ENCODE assay signal across 19 cellular contexts in the genomic region with DNA sequence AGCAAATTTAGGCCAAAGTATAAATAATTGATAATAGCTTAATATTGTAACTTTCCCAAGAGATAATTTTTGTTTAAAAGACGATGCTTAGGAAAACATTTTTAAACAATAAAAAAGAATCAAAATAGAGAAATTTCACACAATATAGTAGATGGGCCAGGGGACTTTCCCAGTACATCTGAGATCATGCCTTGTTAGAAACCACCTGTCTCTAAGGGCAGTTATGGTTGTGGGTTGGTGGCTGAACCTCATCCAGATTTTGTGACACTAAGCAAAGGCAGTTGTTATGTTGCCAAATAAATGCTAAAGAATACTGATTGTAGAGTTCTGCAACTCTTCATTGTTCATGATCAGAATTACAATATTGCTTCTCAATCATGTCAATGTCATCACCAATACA.
A peak's percentile ranks its signal among the peaks of the same experiment; 100 is the strongest.
DNase-seq lines count a peak whose midpoint lies in the region; ATAC-seq, FAIRE-seq and TF ChIP-seq lines count a peak whose summit lies in the region.
"Had no signal": no experiment of that assay in that cellular context is flagged by ENCODE, and none has a peak within 500 bp of the region (broad histone marks: within the 10 kb centered on the region; RNA-seq: fewer than 3 reads in every experiment).

No MANE protein-coding gene starts in this region.

- no peaks in the 10 kb centered on the region for H3K36me3 ChIP-seq in GM12878 (ENCODE audit: control insufficient read depth in 2 of 2, insufficient read depth in 2 of 2, low read length in 1 of 2)
- H3K36me3 ChIP-seq: brain microvascular endothelial cell, left lung, thyroid gland had no signal

- TF ChIP-seq POLR2A in GM12878 (IDR thresholded peaks at IDR 0.05; ENCODE audit: low read depth, low read length), result no peak

- ATAC-seq in GM18511 (IDR thresholded peaks at IDR 0.05; ENCODE audit: unreplicated experiment), result peak; percentile 92
- ATAC-seq in GM19468 (IDR thresholded peaks at IDR 0.05; ENCODE audit: extremely low read depth, unreplicated experiment), result peak; percentile 52
- ATAC-seq in HG02981 (IDR thresholded peaks at IDR 0.05; ENCODE audit: unreplicated experiment), result peak; percentile 89
- peak; percentile 98 for ATAC-seq in GM12878
- ATAC-seq in HG02571 (IDR thresholded peaks at IDR 0.05; ENCODE audit: unreplicated experiment), result no peak
- ATAC-seq: left lung; natural killer cell treated with Interleukin-12 subunit alpha and Interleukin-12 subunit beta and Interleukin-15 and Interleukin-18, amount 100 ng/mL, for 72 hours; PC-3 had no signal

- no peaks in the 10 kb centered on the region for H4K20me1 ChIP-seq in GM12878 (ENCODE audit: control insufficient read depth, insufficient read depth)

- DNase-seq in GM12878 (ENCODE audit: low read depth, low spot score), result no peak
- DNase-seq in OCI-M2 (lab: John Stamatoyannopoulos, UW; ENCODE audit: unreplicated experiment), result no peak
- no peak for DNase-seq in inferior parietal cortex (ENCODE audit: extremely low spot score)
- no peak for DNase-seq in NK-92 (lab: John Stamatoyannopoulos, UW; ENCODE audit: unreplicated experiment)
- DNase-seq: activated naive CD4-positive, alpha-beta T cell treated with anti-CD3 and anti-CD28 coated beads, Interleukin-2, amount 10 ng/mL, durations not matched to agents 7 days and 5 days; AML-193; brain microvascular endothelial cell; hippocampal formation; left lung; NCI-H1105; NCI-H446; PC-3; thyroid gland had no signal

- H3K9ac ChIP-seq in GM12878 (ENCODE audit: control insufficient read depth, insufficient read depth, low read length), result no peak overlapping the region

- RAD21 ChIA-PET in GM12878 (lab: Charles Lee; ENCODE audit: unreplicated experiment), result interaction anchor here (1.3 kb wide), 1 partner anchor 13 kb away, joined by 6 read pairs; no protein-coding TSS in a partner anchor

- no peak overlapping the region for H3K27ac ChIP-seq in GM12878 (ENCODE audit: control insufficient read depth, insufficient read depth)
- H3K27ac ChIP-seq: brain microvascular endothelial cell, left lung, thyroid gland, VCaP had no signal

- TF ChIP-seq CTCF in GM12878 (IDR thresholded peaks at IDR 0.05 in 2 of 3, conservative IDR thresholded peaks at IDR 0.05 in 1 of 3; ENCODE audit: control insufficient read depth in 2 of 3, extremely low read depth in 1 of 3, insufficient read depth in 1 of 3, low read depth in 3 of 3, low read length in 3 of 3), result no peak

- TF ChIP-seq EP300 in GM12878 (IDR thresholded peaks at IDR 0.05; ENCODE audit: borderline replicate concordance in 1 of 2, control insufficient read depth in 1 of 2, low read depth in 2 of 2, low read length in 2 of 2), result no peak

- POLR2A ChIA-PET in GM12878 (lab: Charles Lee), result no interaction called here

- CTCF ChIA-PET in GM12878 (lab: Yijun Ruan, JAX), result no interaction called here

- FAIRE-seq in GM12878 (lab: Jason Lieb, UNC), result peak; percentile 27

- no peaks in the 10 kb centered on the region for H3K9me3 ChIP-seq in GM12878 (replicated peaks; ENCODE audit: control insufficient read depth, insufficient read depth, low read length)
- H3K9me3 ChIP-seq: left lung, thyroid gland had no signal

- SMC1A ChIA-PET in GM12878 (lab: Charles Lee; ENCODE audit: uncharacterized antibody, unreplicated experiment), result interaction anchor here (0.8 to 1.9 kb wide), 2 partner anchors 14 to 212 kb away, joined by 3 to 7 read pairs; no protein-coding TSS in a partner anchor

- 0% methylated on average over 1 of the region's 1 CpG for WGBS in GM12878 (ENCODE audit: insufficient coverage, insufficient replicate concordance, low lambda C conversion rate, missing lambda C conversion rate)

- H3K4me1 ChIP-seq in GM12878 (ENCODE audit: control insufficient read depth, insufficient read depth, low read length), result no peaks in the 10 kb centered on the region
- H3K4me1 ChIP-seq: left lung, thyroid gland had no signal

- no peak overlapping the region for H2AFZ ChIP-seq in GM12878 (ENCODE audit: control insufficient read depth, low read depth, low read length)

- TF ChIP-seq RAD21 in GM12878 (IDR thresholded peaks at IDR 0.05; ENCODE audit: insufficient read depth, low read depth, low read length), result no peak

- H3K79me2 ChIP-seq in GM12878 (ENCODE audit: control insufficient read depth, insufficient read depth, low read length), result no peaks in the 10 kb centered on the region

- intact Hi-C loops in GM12878 (cut with micrococcal nuclease; ENCODE audit: unreplicated experiment), result no loop called here

- no peak overlapping the region for H3K4me2 ChIP-seq in GM12878 (ENCODE audit: control insufficient read depth, insufficient read depth)

- H3K27me3 ChIP-seq in GM12878 (replicated peaks in 1 of 2; ENCODE audit: control insufficient read depth in 2 of 2, insufficient read depth in 2 of 2, low read length in 1 of 2), result no peaks in the 10 kb centered on the region
- H3K27me3 ChIP-seq: brain microvascular endothelial cell, left lung, thyroid gland had no signal

- in situ Hi-C loops in GM12878 (cut with MboI), result no loop called here

- no TSS peak for BruUV-seq in GM12878 (replicated peaks; lab: Mats Ljungman, UMichigan)

- no peak overlapping the region for H3K4me3 ChIP-seq in GM12878
- H3K4me3 ChIP-seq: left lung, thyroid gland had no signal

TF ChIP-seq in GM12878, 131 proteins besides CTCF, POLR2A, EP300 and RAD21:
- TF ChIP-seq, protein P1, sequence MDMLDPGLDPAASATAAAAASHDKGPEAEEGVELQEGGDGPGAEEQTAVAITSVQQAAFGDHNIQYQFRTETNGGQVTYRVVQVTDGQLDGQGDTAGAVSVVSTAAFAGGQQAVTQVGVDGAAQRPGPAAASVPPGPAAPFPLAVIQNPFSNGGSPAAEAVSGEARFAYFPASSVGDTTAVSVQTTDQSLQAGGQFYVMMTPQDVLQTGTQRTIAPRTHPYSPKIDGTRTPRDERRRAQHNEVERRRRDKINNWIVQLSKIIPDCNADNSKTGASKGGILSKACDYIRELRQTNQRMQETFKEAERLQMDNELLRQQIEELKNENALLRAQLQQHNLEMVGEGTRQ (IDR thresholded peaks at IDR 0.05; ENCODE audit: borderline replicate concordance, low read depth, low read length), result no peak
- peak; percentile 61 for TF ChIP-seq RUNX3 (IDR thresholded peaks at IDR 0.05; ENCODE audit: low read length)
- TF ChIP-seq, protein P2, sequence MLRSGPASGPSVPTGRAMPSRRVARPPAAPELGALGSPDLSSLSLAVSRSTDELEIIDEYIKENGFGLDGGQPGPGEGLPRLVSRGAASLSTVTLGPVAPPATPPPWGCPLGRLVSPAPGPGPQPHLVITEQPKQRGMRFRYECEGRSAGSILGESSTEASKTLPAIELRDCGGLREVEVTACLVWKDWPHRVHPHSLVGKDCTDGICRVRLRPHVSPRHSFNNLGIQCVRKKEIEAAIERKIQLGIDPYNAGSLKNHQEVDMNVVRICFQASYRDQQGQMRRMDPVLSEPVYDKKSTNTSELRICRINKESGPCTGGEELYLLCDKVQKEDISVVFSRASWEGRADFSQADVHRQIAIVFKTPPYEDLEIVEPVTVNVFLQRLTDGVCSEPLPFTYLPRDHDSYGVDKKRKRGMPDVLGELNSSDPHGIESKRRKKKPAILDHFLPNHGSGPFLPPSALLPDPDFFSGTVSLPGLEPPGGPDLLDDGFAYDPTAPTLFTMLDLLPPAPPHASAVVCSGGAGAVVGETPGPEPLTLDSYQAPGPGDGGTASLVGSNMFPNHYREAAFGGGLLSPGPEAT (IDR thresholded peaks at IDR 0.05; ENCODE audit: low read depth), result peak; percentile 22; the same call in 1 of the 2 replicates
- 0 out of 2 replicates have a peak, but pooled peaks have one; percentile 25 for TF ChIP-seq ATF7 (IDR thresholded peaks at IDR 0.05; ENCODE audit: low read depth)
